Comparison of ENCODE assay signal across 8 cellular contexts in genomic region chr10:129968937-129969527, GRCh38. TPM values are rescaled to one million over a fixed set of nuclear protein-coding genes. Genes with fewer than 3 reads are reported as not detected.
DNase-seq lines count a peak whose midpoint lies in the region; ATAC-seq and TF ChIP-seq lines count a peak whose summit lies in the region.

No MANE protein-coding gene starts in this region.

- peaks cover 0 to 50% of the 10 kb centered on the region in 2 donors for H3K4me1 ChIP-seq in left lung
- H3K4me1 ChIP-seq in uterus: peaks cover 0 to 15% of the 10 kb centered on the region in 2 donors

- no peak for TF ChIP-seq POLR2A in uterus (IDR thresholded peaks at IDR 0.05)

- peak; percentile 55 for TF ChIP-seq CTCF in astrocyte of the spinal cord (IDR thresholded peaks at IDR 0.05; ENCODE audit: low read depth, low read length)
- peak; percentile 38 to 45 for TF ChIP-seq CTCF in left lung (IDR thresholded peaks at IDR 0.05)
- peak; percentile 36 to 57 (median 50) for TF ChIP-seq CTCF in uterus (IDR thresholded peaks at IDR 0.05)
- TF ChIP-seq CTCF in omental fat pad (IDR thresholded peaks at IDR 0.05): no peak

- peak; percentile 39 to 58 (median 45) for DNase-seq in stimulated activated CD4-positive, alpha-beta T cell treated with anti-CD3 and anti-CD28 coated beads, Interleukin-12 subunit alpha, Interleukin-12 subunit beta, amount 100 ng/mL, for 48 hours (ENCODE audit: low read depth in 2 of 3, low spot score in 1 of 3)
- no peak for DNase-seq in stimulated activated CD4-positive, alpha-beta T cell treated with anti-CD3 and anti-CD28 coated beads, Interleukin-4, amount 100 ng/mL, for 4 hours
- no peak for DNase-seq in astrocyte of the spinal cord (ENCODE audit: low read depth, low spot score)
- no peak for DNase-seq in left lung
- peak in 1 of 2 donors; percentile 49 for DNase-seq in uterus
- DNase-seq in omental fat pad (ENCODE audit: low spot score): no peak
- no peak for DNase-seq in NCI-H2196 (lab: John Stamatoyannopoulos, UW; ENCODE audit: unreplicated experiment)
- no peak for DNase-seq in effector CD4-positive, alpha-beta T cell

- H3K27me3 ChIP-seq in left lung (peaks cover 96 to 100% of the 10 kb centered on the region in 2 donors), uterus (peaks cover 45 to 65% of the 10 kb centered on the region in 2 donors)

- no peaks in the 10 kb centered on the region for H3K9me3 ChIP-seq in left lung
- no peaks in the 10 kb centered on the region for H3K9me3 ChIP-seq in uterus

- H3K27ac ChIP-seq in left lung (no peak overlapping the region), uterus (no peak overlapping the region)

- in situ Hi-C loops in astrocyte of the spinal cord (cut with HindIII; ENCODE audit: low sequenced_read_pairs): no loop called here

- intact Hi-C loops in left lung (cut with DNase I): loop anchor here in 1 of 2 donors (10.0 kb wide), 1 partner anchor 934 kb away; no protein-coding TSS in a partner anchor
- intact Hi-C loops in uterus (cut with DNase I; ENCODE audit: low total_unique reads): no loop called here

- H3K4me3 ChIP-seq in astrocyte of the spinal cord (ENCODE audit: low read depth, low read length) (no peak overlapping the region), left lung (no peak overlapping the region), uterus (no peak overlapping the region)

- H3K36me3 ChIP-seq in left lung (no peaks in the 10 kb centered on the region), uterus (no peaks in the 10 kb centered on the region)

- ATAC-seq in left lung (peak; percentile 51), omental fat pad (ENCODE audit: low FRiP score) (no peak)

RNA-seq across cellular contexts. Expression of gene EBF3, which starts 5.0 kb away (rescaled TPM):
- total RNA-seq in left lung (under 1 TPM in 1 of 2 donors, not detected in 1; 0.10 TPM), uterus (10 to 100 TPM in 1 of 4 donors, 1 to 10 TPM in 2, under 1 TPM in 1; 0.77 to 10.7 (median 6.0) TPM), omental fat pad (10 to 100 TPM in 3 of 4 donors, 1 to 10 TPM in 1; 4.0 to 50.8 (median 18.8) TPM)

Comparison
In these comparisons a context has a peak if more than half of its experiments do, and no peak if none do; other contexts are left out.
1. DNase-seq: peak in stimulated activated CD4-positive, alpha-beta T cell treated with anti-CD3 and anti-CD28 coated beads, Interleukin-12 subunit alpha, Interleukin-12 subunit beta, amount 100 ng/mL, for 48 hours (3 of 3); none in stimulated activated CD4-positive, alpha-beta T cell treated with anti-CD3 and anti-CD28 coated beads, Interleukin-4, amount 100 ng/mL, for 4 hours (0 of 2), astrocyte of the spinal cord (single experiment), left lung (0 of 2), omental fat pad (single experiment), NCI-H2196 (single experiment) and effector CD4-positive, alpha-beta T cell (single experiment).
2. CTCF ChIP-seq: peak in astrocyte of the spinal cord (single experiment), left lung (2 of 2) and uterus (4 of 4); none in omental fat pad (0 of 3).